ENCODE assay signal across 19 cellular contexts in genomic region chr2:235149240-235149641, GRCh38.
A peak's percentile ranks its signal among the peaks of the same experiment; 100 is the strongest.
DNase-seq lines count a peak whose midpoint lies in the region; TF ChIP-seq lines count a peak whose summit lies in the region.
"Had no signal": no experiment of that assay in that cellular context is flagged by ENCODE, and none has a peak within 500 bp of the region (broad histone marks: within the 10 kb centered on the region; RNA-seq: fewer than 3 reads in every experiment).

No MANE protein-coding gene starts in this region.

- H3K9me3 ChIP-seq in SJCRH30 (replicated peaks) (peaks cover 3% of the 10 kb centered on the region; the same call in 1 of the 2 replicates), mucosa of rectum (ENCODE audit: control insufficient read depth in 2 of 2, low read length in 2 of 2) (no peaks in the 10 kb centered on the region), OCI-LY7 (ENCODE audit: low read length) (no peaks in the 10 kb centered on the region), stomach (no peaks in the 10 kb centered on the region)
- H3K9me3 ChIP-seq: Caco-2, neutrophil, right lobe of liver had no signal

- TF ChIP-seq EP300 in stomach (IDR thresholded peaks at IDR 0.05) = no peak

- CTCF ChIA-PET in OCI-LY7 (lab: Charles Lee; ENCODE audit: unreplicated experiment) = no interaction called here

- 57 to 79% (median 66%) methylated on average over 3 of the region's 3 CpGs for WGBS in stomach, 5 donors

- TF ChIP-seq CTCF in dorsolateral prefrontal cortex (IDR thresholded peaks at IDR 0.05 in 54 of 56, conservative IDR thresholded peaks at IDR 0.05 in 2 of 56; ENCODE audit: low read depth in 1 of 56, partially characterized antibody in 56 of 56) = peak in 3 of 56 donors; percentile 11 to 13 (median 13)
- no peak for TF ChIP-seq CTCF in OCI-LY7 (conservative IDR thresholded peaks at IDR 0.05; ENCODE audit: low read length)
- TF ChIP-seq CTCF in stomach (IDR thresholded peaks at IDR 0.05) = no peak

- H3K4me2 ChIP-seq in OCI-LY7 (ENCODE audit: low read length) = no peak overlapping the region

- no peak for TF ChIP-seq POLR2A in stomach (IDR thresholded peaks at IDR 0.05)

- DNase-seq in SJCRH30 (peak; percentile 85 to 96), dorsolateral prefrontal cortex (peak in 8 of 10 donors; percentile 36 to 78 (median 66)), OCI-LY7 (ENCODE audit: low spot score) (no peak), dermis blood vessel endothelial cell (no peak), stomach (no peak)
- DNase-seq: Caco-2; effector memory CD4-positive, alpha-beta T cell; GOT3; IMR-90; kidney; NCI-H187 treated with DMSO at 0.1 percent for 48 hours; NCI-H510A treated with DMSO at 0.1 percent for 48 hours; SHP77; stimulated activated naive CD4-positive, alpha-beta T cell; T-helper 2 cell had no signal

- peak overlapping the region; percentile 77 for H3K27ac ChIP-seq in SJCRH30
- peak overlapping the region in 55 of 59 donors; percentile 2 to 92 (median 81) for H3K27ac ChIP-seq in dorsolateral prefrontal cortex
- H3K27ac ChIP-seq in mucosa of rectum (ENCODE audit: low read depth in 2 of 2, low read length in 2 of 2) = peak overlapping the region; percentile 65 to 78
- H3K27ac ChIP-seq in temporal lobe (ENCODE audit: low read depth, low read length) = peak overlapping the region; percentile 62
- H3K27ac ChIP-seq in OCI-LY7 (ENCODE audit: low read depth, low read length, poor library complexity, severe bottlenecking) = no peak overlapping the region
- H3K27ac ChIP-seq in stomach = no peak overlapping the region
- H3K27ac ChIP-seq: neutrophil, right lobe of liver had no signal

- H3K36me3 ChIP-seq in SJCRH30 = no peaks in the 10 kb centered on the region
- no peaks in the 10 kb centered on the region for H3K36me3 ChIP-seq in mucosa of rectum (ENCODE audit: control insufficient read depth in 2 of 2, insufficient read depth in 2 of 2, low read length in 2 of 2)
- H3K36me3 ChIP-seq in OCI-LY7 (ENCODE audit: insufficient read depth, low read length) = no peaks in the 10 kb centered on the region
- H3K36me3 ChIP-seq in stomach = no peaks in the 10 kb centered on the region
- H3K36me3 ChIP-seq: neutrophil, right lobe of liver had no signal

- H3K27me3 ChIP-seq in SJCRH30 = no peaks in the 10 kb centered on the region
- H3K27me3 ChIP-seq in dorsolateral prefrontal cortex = peaks cover 0 to 7% (median 0%) of the 10 kb centered on the region in 45 donors
- H3K27me3 ChIP-seq in mucosa of rectum (ENCODE audit: control insufficient read depth in 2 of 2, insufficient read depth in 2 of 2, low read length in 2 of 2) = no peaks in the 10 kb centered on the region
- H3K27me3 ChIP-seq in stomach = peaks cover 0 to 21% (median 0%) of the 10 kb centered on the region in 3 donors
- H3K27me3 ChIP-seq: neutrophil, right lobe of liver had no signal

- no peak overlapping the region for H3K9ac ChIP-seq in mucosa of rectum (ENCODE audit: low read depth in 1 of 2, low read length in 2 of 2)

- intact Hi-C loops in dorsolateral prefrontal cortex (cut with DNase I) (loop anchor here (1.0 to 10.0 kb wide), 2 partner anchors 45 to 236 kb away; no protein-coding TSS in a partner anchor), OCI-LY7 (cut with micrococcal nuclease; ENCODE audit: unreplicated experiment) (no loop called here), stomach (cut with DNase I; ENCODE audit: low total_unique reads) (no loop called here)

- H3K4me3 ChIP-seq in SJCRH30 (no peak overlapping the region), dorsolateral prefrontal cortex (peak overlapping the region in 6 of 59 donors; percentile 2 to 43 (median 14)), mucosa of rectum (ENCODE audit: low read length in 2 of 2) (peak overlapping the region in 1 of 2 donors; percentile 41), OCI-LY7 (ENCODE audit: low read depth, low read length, poor library complexity, severe bottlenecking) (no peak overlapping the region), stomach (no peak overlapping the region)
- H3K4me3 ChIP-seq: right lobe of liver had no signal

- BruUV-seq in OCI-LY7 (replicated peaks; lab: Mats Ljungman, UMichigan) = no TSS peak

- H3K4me1 ChIP-seq in SJCRH30 (peaks cover 37% of the 10 kb centered on the region), mucosa of rectum (ENCODE audit: control insufficient read depth in 2 of 2, insufficient read depth in 2 of 2, low read length in 2 of 2) (peaks cover 19 to 33% of the 10 kb centered on the region in 2 donors), OCI-LY7 (ENCODE audit: insufficient read depth, low read length, poor library complexity, severe bottlenecking) (no peaks in the 10 kb centered on the region), stomach (no peaks in the 10 kb centered on the region)
- H3K4me1 ChIP-seq: Caco-2, right lobe of liver had no signal

- no peak overlapping the region for H2AFZ ChIP-seq in OCI-LY7 (ENCODE audit: low read length)

- no peaks in the 10 kb centered on the region for H3K79me2 ChIP-seq in OCI-LY7 (ENCODE audit: insufficient read depth, low read depth, low read length)

- POLR2A ChIA-PET in OCI-LY7 (lab: Charles Lee) = no interaction called here

- no peaks in the 10 kb centered on the region for H4K20me1 ChIP-seq in OCI-LY7 (ENCODE audit: insufficient read depth, low read length)

- H3K9me2 ChIP-seq in OCI-LY7 (ENCODE audit: insufficient read depth, low read length) = no peaks in the 10 kb centered on the region

Comparison
In these comparisons a context has a peak if more than half of its experiments do, and no peak if none do; other contexts are left out.
1. DNase-seq: peak in SJCRH30 (2 of 2) and dorsolateral prefrontal cortex (8 of 10); none in OCI-LY7 (single experiment), dermis blood vessel endothelial cell (single experiment) and stomach (single experiment).
2. H3K27ac ChIP-seq: peak in SJCRH30 (single experiment), dorsolateral prefrontal cortex (55 of 59), mucosa of rectum (2 of 2) and temporal lobe (single experiment); none in OCI-LY7 (single experiment) and stomach (0 of 5).
3. intact Hi-C loops: an anchor here in dorsolateral prefrontal cortex (1.0 to 10.0 kb wide); none called in OCI-LY7 and stomach.